Comparison of ENCODE assay signal across 9 cellular contexts in the genomic region with DNA sequence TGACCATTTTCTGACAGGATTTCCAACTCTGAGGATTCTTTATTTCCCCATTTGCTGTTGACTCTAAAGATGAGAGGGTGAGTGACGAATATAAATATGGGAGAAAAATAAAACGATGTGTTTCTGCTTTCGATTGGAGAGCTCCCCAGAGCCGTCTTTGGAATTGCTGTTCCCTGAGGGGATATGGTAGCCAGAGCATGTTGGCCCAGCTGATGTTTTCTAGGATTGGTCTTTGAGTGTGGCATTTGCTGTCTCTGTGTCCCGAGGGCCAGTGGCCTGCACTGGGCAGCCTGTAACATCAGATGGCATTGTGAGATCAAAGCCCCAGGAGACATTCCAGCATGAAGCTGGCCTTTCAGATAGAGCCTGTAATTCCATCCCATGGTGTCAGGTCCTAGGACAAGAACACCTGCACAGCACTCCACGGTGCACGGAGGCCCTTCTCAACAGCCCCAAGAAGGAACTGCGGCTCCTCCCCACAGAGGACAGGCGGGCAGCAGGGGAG. TPM values are rescaled to one million over a fixed set of nuclear protein-coding genes. Genes with fewer than 3 reads are reported as not detected.
A peak's percentile ranks its signal among the peaks of the same experiment; 100 is the strongest.
DNase-seq lines count a peak whose midpoint lies in the region; ATAC-seq and TF ChIP-seq lines count a peak whose summit lies in the region.
"Had no signal": no experiment of that assay in that cellular context is flagged by ENCODE, and none has a peak within 500 bp of the region (broad histone marks: within the 10 kb centered on the region; RNA-seq: fewer than 3 reads in every experiment).

No MANE protein-coding gene starts in this region.

- H4K8ac ChIP-seq in H9 (replicated peaks; ENCODE audit: insufficient read length, low read depth, low read length), result no peak overlapping the region

- POLR2A ChIA-PET in activated CD8-positive, alpha-beta T cell treated with anti-CD3 and anti-CD28 coated beads for 36 hours (lab: Charles Lee), result interaction anchor here (1.4 kb wide), 1 partner anchor 88 kb away, joined by 3 read pairs; the partner anchor contains the start of gene SERINC3
- POLR2A ChIA-PET in activated CD8-positive, alpha-beta T cell treated with anti-CD3 and anti-CD28 coated beads, Interleukin-2, amount 10 ng/mL, durations not matched to agents 7 days and 5 days (lab: Charles Lee), result no interaction called here
- POLR2A ChIA-PET in naive thymus-derived CD4-positive, alpha-beta T cell (lab: Charles Lee), result interaction anchor here (0.7 to 2.6 kb wide), 4 partner anchors 35 to 394 kb away, joined by 3 to 16 read pairs (median 3); partner anchors contain the start of gene FITM2

- H2BK5ac ChIP-seq in H9 (ENCODE audit: insufficient read length, low read length), result no peak overlapping the region

- no peak overlapping the region for H3T11ph ChIP-seq in H9 (ENCODE audit: low read length)

- H3K14ac ChIP-seq in H9 (ENCODE audit: insufficient read depth, low read length), result no peak overlapping the region

- no peaks in the 10 kb centered on the region for H3K27me3 ChIP-seq in fibroblast of lung (ENCODE audit: control insufficient read depth, insufficient read depth, low read length)
- H3K27me3 ChIP-seq in naive thymus-derived CD4-positive, alpha-beta T cell (ENCODE audit: control insufficient read depth in 2 of 2, insufficient read depth in 2 of 2, low read length in 2 of 2), result no peaks in the 10 kb centered on the region
- H3K27me3 ChIP-seq in uterus, result no peaks in the 10 kb centered on the region
- H3K27me3 ChIP-seq in H9 (ENCODE audit: insufficient read depth, low read length), result no peaks in the 10 kb centered on the region

- H3K56ac ChIP-seq in H9 (ENCODE audit: insufficient read length, low read depth, low read length), result no peak overlapping the region

- H3K79me2 ChIP-seq in fibroblast of lung (ENCODE audit: control insufficient read depth, insufficient read depth, low read length), result peaks cover 4% of the 10 kb centered on the region
- H3K79me2 ChIP-seq in H9 (ENCODE audit: insufficient read depth, low read length), result no peaks in the 10 kb centered on the region

- no peaks in the 10 kb centered on the region for H3K9me3 ChIP-seq in fibroblast of lung (ENCODE audit: control insufficient read depth, insufficient read depth, low read depth, low read length)
- H3K9me3 ChIP-seq in naive thymus-derived CD4-positive, alpha-beta T cell (ENCODE audit: control insufficient read depth in 2 of 3, low read length in 3 of 3), result no peaks in the 10 kb centered on the region
- H3K9me3 ChIP-seq in uterus, result no peaks in the 10 kb centered on the region
- H3K9me3 ChIP-seq in H9 (ENCODE audit: control insufficient read depth, low read depth, low read length), result no peaks in the 10 kb centered on the region

- no peak for ATAC-seq in activated CD8-positive, alpha-beta T cell treated with anti-CD3 and anti-CD28 coated beads for 36 hours
- no peak for ATAC-seq in activated CD8-positive, alpha-beta T cell treated with anti-CD3 and anti-CD28 coated beads, Interleukin-2, amount 10 ng/mL, durations not matched to agents 7 days and 5 days
- no peak for ATAC-seq in naive thymus-derived CD4-positive, alpha-beta T cell
- ATAC-seq in HG03521 (IDR thresholded peaks at IDR 0.05; ENCODE audit: unreplicated experiment), result no peak

- peak overlapping the region; percentile 70 for H3K27ac ChIP-seq in fibroblast of lung (ENCODE audit: insufficient read depth, low read length)
- H3K27ac ChIP-seq in naive thymus-derived CD4-positive, alpha-beta T cell (ENCODE audit: low read depth, low read length), result peak overlapping the region; percentile 73
- peak overlapping the region; percentile 84 to 86 for H3K27ac ChIP-seq in uterus
- no peak overlapping the region for H3K27ac ChIP-seq in H9 (ENCODE audit: insufficient read length, low read depth, low read length)

- peaks cover 5% of the 10 kb centered on the region for H3K36me3 ChIP-seq in fibroblast of lung (ENCODE audit: control insufficient read depth, insufficient read depth, low read length)
- H3K36me3 ChIP-seq in naive thymus-derived CD4-positive, alpha-beta T cell (ENCODE audit: control insufficient read depth in 2 of 3, insufficient read depth in 3 of 3, low read length in 3 of 3), result peaks cover 0 to 5% (median 0%) of the 10 kb centered on the region in 3 experiments
- no peaks in the 10 kb centered on the region for H3K36me3 ChIP-seq in uterus

- H3K4me1 ChIP-seq in fibroblast of lung (ENCODE audit: control insufficient read depth, extremely low read depth, insufficient read depth, low read length) (peaks cover 12% of the 10 kb centered on the region), uterus (peaks cover 0 to 6% of the 10 kb centered on the region in 2 donors), H9 (ENCODE audit: insufficient read depth, low read length) (peaks cover 4% of the 10 kb centered on the region; the same call in 1 of the 2 replicates)
- H3K4me1 ChIP-seq in naive thymus-derived CD4-positive, alpha-beta T cell (ENCODE audit: control insufficient read depth in 2 of 2, insufficient read depth in 2 of 2, low read length in 2 of 2), result peaks cover 8 to 20% of the 10 kb centered on the region in 2 donors

- H2BK20ac ChIP-seq in H9 (ENCODE audit: low read depth, low read length, poor library complexity, severe bottlenecking), result no peak overlapping the region

- WGBS in H9 (ENCODE audit: extremely low coverage, insufficient read length, low lambda C conversion rate), result no CpG with 5 or more reads among the region's 9 CpGs

- H2AK5ac ChIP-seq in H9 (ENCODE audit: insufficient read length, low read length), result no peak overlapping the region

- DNase-seq in activated CD8-positive, alpha-beta T cell treated with anti-CD3 and anti-CD28 coated beads for 36 hours, result no peak
- DNase-seq in activated CD8-positive, alpha-beta T cell treated with anti-CD3 and anti-CD28 coated beads, Interleukin-2, amount 10 ng/mL, durations not matched to agents 7 days and 5 days, result no peak
- DNase-seq in fibroblast of lung (ENCODE audit: low read depth in 2 of 2) (no peak), uterus (no peak), GM10266 (ENCODE audit: extremely low spot score) (no peak), H9 (no peak)
- DNase-seq in naive thymus-derived CD4-positive, alpha-beta T cell, result no peak
- DNase-seq: NCI-H1930 had no signal

- H3K4me3 Mint-ChIP-seq in activated CD8-positive, alpha-beta T cell treated with anti-CD3 and anti-CD28 coated beads for 36 hours, result no peak overlapping the region
- H3K4me3 Mint-ChIP-seq in activated CD8-positive, alpha-beta T cell treated with anti-CD3 and anti-CD28 coated beads, Interleukin-2, amount 10 ng/mL, durations not matched to agents 7 days and 5 days, result no peak overlapping the region
- peak overlapping the region in 1 of 10 donors; percentile 6 for H3K4me3 Mint-ChIP-seq in naive thymus-derived CD4-positive, alpha-beta T cell
- H3K4me3 Mint-ChIP-seq in H9, result no peak overlapping the region

- no peaks in the 10 kb centered on the region for H3K36me3 Mint-ChIP-seq in activated CD8-positive, alpha-beta T cell treated with anti-CD3 and anti-CD28 coated beads for 36 hours (ENCODE audit: low read depth)
- peaks cover 4% of the 10 kb centered on the region for H3K36me3 Mint-ChIP-seq in activated CD8-positive, alpha-beta T cell treated with anti-CD3 and anti-CD28 coated beads, Interleukin-2, amount 10 ng/mL, durations not matched to agents 7 days and 5 days (ENCODE audit: low read depth)
- peaks cover under 1 to 8% (median 7%) of the 10 kb centered on the region in 5 donors for H3K36me3 Mint-ChIP-seq in naive thymus-derived CD4-positive, alpha-beta T cell
- peaks cover 3 to 8% (median 5%) of the 10 kb centered on the region in 3 experiments; a peak in 5 of 7 replicates for H3K36me3 Mint-ChIP-seq in H9 (ENCODE audit: insufficient read depth in 1 of 3, low read depth in 3 of 3)

- no peak for TF ChIP-seq POLR2A in uterus (IDR thresholded peaks at IDR 0.05)

- no peaks in the 10 kb centered on the region for H3K79me1 ChIP-seq in H9 (ENCODE audit: insufficient read depth, low read depth, low read length, poor library complexity, severe bottlenecking)

- CTCF ChIA-PET in activated CD8-positive, alpha-beta T cell treated with anti-CD3 and anti-CD28 coated beads for 36 hours (lab: Charles Lee), result interaction anchor here (0.5 to 3.5 kb wide), 23 partner anchors 11 to 832 kb away, joined by 3 to 28 read pairs (median 5); partner anchors contain the start of genes PKIG and SERINC3
- CTCF ChIA-PET in activated CD8-positive, alpha-beta T cell treated with anti-CD3 and anti-CD28 coated beads, Interleukin-2, amount 10 ng/mL, durations not matched to agents 7 days and 5 days (lab: Charles Lee), result interaction anchor here (1.0 to 3.5 kb wide), 14 partner anchors 10 to 392 kb away, joined by 3 to 46 read pairs (median 8); partner anchors contain the start of gene SERINC3
- CTCF ChIA-PET in naive thymus-derived CD4-positive, alpha-beta T cell (lab: Charles Lee), result interaction anchor here (0.6 to 3.3 kb wide), 16 partner anchors 10 to 413 kb away, joined by 3 to 23 read pairs (median 4); partner anchors contain the start of gene ADA

- H3K27me3 Mint-ChIP-seq in activated CD8-positive, alpha-beta T cell treated with anti-CD3 and anti-CD28 coated beads for 36 hours, result no peaks in the 10 kb centered on the region
- no peaks in the 10 kb centered on the region for H3K27me3 Mint-ChIP-seq in activated CD8-positive, alpha-beta T cell treated with anti-CD3 and anti-CD28 coated beads, Interleukin-2, amount 10 ng/mL, durations not matched to agents 7 days and 5 days (ENCODE audit: low read depth)
- no peaks in the 10 kb centered on the region for H3K27me3 Mint-ChIP-seq in naive thymus-derived CD4-positive, alpha-beta T cell
- H3K27me3 Mint-ChIP-seq in H9 (ENCODE audit: low read depth), result peaks cover 9% of the 10 kb centered on the region

- H3K4me3 ChIP-seq in fibroblast of lung (replicated peaks in 1 of 4; ENCODE audit: control extremely low read depth in 1 of 4, insufficient read depth in 1 of 4, low read depth in 3 of 4, low read length in 4 of 4), result no peak overlapping the region
- H3K4me3 ChIP-seq in naive thymus-derived CD4-positive, alpha-beta T cell (ENCODE audit: low read length), result no peak overlapping the region
- no peak overlapping the region for H3K4me3 ChIP-seq in uterus

- H2BK120ac ChIP-seq in H9 (ENCODE audit: low read depth, low read length, poor library complexity, severe bottlenecking), result no peak overlapping the region

- H3K4me2 ChIP-seq in fibroblast of lung (ENCODE audit: extremely low read depth, insufficient read depth, low read length), result peak overlapping the region; percentile 75
- H3K4me2 ChIP-seq in H9 (ENCODE audit: insufficient read depth, insufficient read length, low read length), result no peak overlapping the region

- H3K9me3 Mint-ChIP-seq in activated CD8-positive, alpha-beta T cell treated with anti-CD3 and anti-CD28 coated beads for 36 hours, result no peaks in the 10 kb centered on the region
- H3K9me3 Mint-ChIP-seq in activated CD8-positive, alpha-beta T cell treated with anti-CD3 and anti-CD28 coated beads, Interleukin-2, amount 10 ng/mL, durations not matched to agents 7 days and 5 days (ENCODE audit: insufficient read depth), result no peaks in the 10 kb centered on the region
- H3K9me3 Mint-ChIP-seq in naive thymus-derived CD4-positive, alpha-beta T cell, result peaks cover 0 to 4% (median 0%) of the 10 kb centered on the region in 11 donors
- H3K9me3 Mint-ChIP-seq in H9, result peaks cover 0 to 3% of the 10 kb centered on the region in 2 experiments; a peak in 3 of 5 replicates

- no peak overlapping the region for H3K18ac ChIP-seq in H9 (ENCODE audit: insufficient read length, low read depth, low read length)

- intact Hi-C loops in activated CD8-positive, alpha-beta T cell treated with anti-CD3 and anti-CD28 coated beads for 36 hours (cut with micrococcal nuclease), result no loop called here
- intact Hi-C loops in naive thymus-derived CD4-positive, alpha-beta T cell (cut with micrococcal nuclease), result loop anchor here in 1 of 2 donors (1.0 kb wide), 1 partner anchor 77 kb away; no protein-coding TSS in a partner anchor
- intact Hi-C loops in uterus (cut with DNase I; ENCODE audit: low total_unique reads), result loop anchor here (5.0 kb wide), 1 partner anchor 77 kb away; no protein-coding TSS in a partner anchor

- H3K23me2 ChIP-seq in H9 (ENCODE audit: insufficient read length, low read depth, low read length, poor library complexity, severe bottlenecking), result no peaks in the 10 kb centered on the region

- H4K5ac ChIP-seq in H9 (ENCODE audit: insufficient read length, low read depth, low read length), result no peak overlapping the region

- peaks cover 27% of the 10 kb centered on the region for H3K4me1 Mint-ChIP-seq in activated CD8-positive, alpha-beta T cell treated with anti-CD3 and anti-CD28 coated beads for 36 hours (ENCODE audit: low read depth)
- peaks cover 21% of the 10 kb centered on the region for H3K4me1 Mint-ChIP-seq in activated CD8-positive, alpha-beta T cell treated with anti-CD3 and anti-CD28 coated beads, Interleukin-2, amount 10 ng/mL, durations not matched to agents 7 days and 5 days (ENCODE audit: low read depth)
- peaks cover 14 to 33% (median 20%) of the 10 kb centered on the region in 7 donors for H3K4me1 Mint-ChIP-seq in naive thymus-derived CD4-positive, alpha-beta T cell
- peaks cover 6 to 14% of the 10 kb centered on the region in 2 experiments for H3K4me1 Mint-ChIP-seq in H9

- no peak overlapping the region for H2BK15ac ChIP-seq in H9 (ENCODE audit: low read depth, low read length)

- H3K9ac ChIP-seq in fibroblast of lung (ENCODE audit: insufficient read depth, low read length) (peak overlapping the region; percentile 10), H9 (ENCODE audit: extremely low read depth, insufficient read length, low read length) (no peak overlapping the region)

- H3K23ac ChIP-seq in H9 (ENCODE audit: insufficient read length, low read depth, low read length), result no peak overlapping the region

- no peak for TF ChIP-seq CTCF in activated CD8-positive, alpha-beta T cell treated with anti-CD3 and anti-CD28 coated beads for 36 hours (IDR thresholded peaks at IDR 0.05)
- TF ChIP-seq CTCF in fibroblast of lung (conservative IDR thresholded peaks at IDR 0.05 in 1 of 2, IDR thresholded peaks at IDR 0.05 in 1 of 2; ENCODE audit: low read depth in 1 of 2, low read length in 2 of 2) (no peak), uterus (IDR thresholded peaks at IDR 0.05) (no peak), GM10266 (IDR thresholded peaks at IDR 0.05; ENCODE audit: control insufficient read depth, insufficient read depth, low read depth, missing control alignments) (no peak), H9 (conservative IDR thresholded peaks at IDR 0.05) (no peak)

- no peak overlapping the region for H3K4ac ChIP-seq in H9 (ENCODE audit: low read depth, low read length)

- no peak overlapping the region for H2BK12ac ChIP-seq in H9 (ENCODE audit: insufficient read length, low read depth, low read length)

- H3K27ac Mint-ChIP-seq in activated CD8-positive, alpha-beta T cell treated with anti-CD3 and anti-CD28 coated beads for 36 hours, result peak overlapping the region; percentile 43
- no peak overlapping the region for H3K27ac Mint-ChIP-seq in activated CD8-positive, alpha-beta T cell treated with anti-CD3 and anti-CD28 coated beads, Interleukin-2, amount 10 ng/mL, durations not matched to agents 7 days and 5 days
- H3K27ac Mint-ChIP-seq in naive thymus-derived CD4-positive, alpha-beta T cell, result peak overlapping the region in 7 of 9 donors; percentile 32 to 98 (median 56)
- no peak overlapping the region; a peak in 1 of 7 replicates for H3K27ac Mint-ChIP-seq in H9

- H2AFZ ChIP-seq in fibroblast of lung (ENCODE audit: low read length) (peak overlapping the region; percentile 14), H9 (ENCODE audit: low read length) (no peak overlapping the region)

- H4K20me1 ChIP-seq in fibroblast of lung (ENCODE audit: control insufficient read depth, extremely low read depth, insufficient read depth, low read length) (no peaks in the 10 kb centered on the region), H9 (ENCODE audit: control insufficient read depth, insufficient read depth, insufficient read length) (no peaks in the 10 kb centered on the region)

- no peak overlapping the region for H4K91ac ChIP-seq in H9 (ENCODE audit: insufficient read length, low read depth, low read length)

RNA-seq across cellular contexts. Expression of gene PKIG, which starts 26.7 kb away (rescaled TPM):
- total RNA-seq in activated CD8-positive, alpha-beta T cell treated with anti-CD3 and anti-CD28 coated beads for 36 hours, result 1 to 10 TPM; 4.8 TPM
- 1 to 10 TPM; 2.1 to 2.2 TPM for total RNA-seq in activated CD8-positive, alpha-beta T cell treated with anti-CD3 and anti-CD28 coated beads, Interleukin-2, amount 10 ng/mL, durations not matched to agents 7 days and 5 days
- total RNA-seq in fibroblast of lung (140 and 234 TPM in 2 replicates), uterus (100 to 1,000 TPM in 3 of 4 donors, 10 to 100 TPM in 1; 67.1 to 250 (median 145) TPM), H9 (2021) (23.0 and 27.0 TPM in 2 replicates)
- 132 and 192 TPM in 2 replicates for polyA plus RNA-seq in fibroblast of lung
- polyA plus RNA-seq in fibroblast of lung (2012), result 142 and 224 TPM in 2 replicates
- 109 and 149 TPM in 2 replicates for polyA minus RNA-seq in fibroblast of lung (ENCODE audit: low replicate concordance)
- 1 to 10 TPM; 1.9 to 6.0 (median 2.9) TPM for total RNA-seq in naive thymus-derived CD4-positive, alpha-beta T cell
- polyA plus RNA-seq in naive thymus-derived CD4-positive, alpha-beta T cell, result 1 to 10 TPM; 2.9 to 3.6 TPM

RNA-seq across cellular contexts. Expression of gene ADA, which starts 42.4 kb away (rescaled TPM):
- 10 to 100 TPM; 32.8 to 36.7 TPM for total RNA-seq in activated CD8-positive, alpha-beta T cell treated with anti-CD3 and anti-CD28 coated beads for 36 hours
- total RNA-seq in activated CD8-positive, alpha-beta T cell treated with anti-CD3 and anti-CD28 coated beads, Interleukin-2, amount 10 ng/mL, durations not matched to agents 7 days and 5 days, result 100 to 1,000 TPM; 110 to 112 TPM
- total RNA-seq in fibroblast of lung (5.4 and 6.9 TPM in 2 replicates), uterus (10 to 100 TPM in 1 of 4 donors, 1 to 10 TPM in 2, under 1 TPM in 1; 0.59 to 11.0 (median 4.8) TPM), H9 (2021) (19.2 and 22.0 TPM in 2 replicates)
- polyA plus RNA-seq in fibroblast of lung, result 3.8 and 21.9 TPM in 2 replicates
- 3.6 and 19.5 TPM in 2 replicates for polyA plus RNA-seq in fibroblast of lung (2012)
- polyA minus RNA-seq in fibroblast of lung (ENCODE audit: low replicate concordance), result 2.9 and 6.2 TPM in 2 replicates
- total RNA-seq in naive thymus-derived CD4-positive, alpha-beta T cell, result 100 to 1,000 TPM in 1 of 5 experiments, 10 to 100 TPM in 4; 26.1 to 103 (median 28.2) TPM
- 10 to 100 TPM; 40.8 to 41.1 TPM for polyA plus RNA-seq in naive thymus-derived CD4-positive, alpha-beta T cell

Comparison
In these comparisons a context has a peak if more than half of its experiments do, and no peak if none do; other contexts are left out.
1. H3K27ac Mint-ChIP-seq: peak in activated CD8-positive, alpha-beta T cell treated with anti-CD3 and anti-CD28 coated beads for 36 hours (single experiment) and naive thymus-derived CD4-positive, alpha-beta T cell (7 of 9); none in activated CD8-positive, alpha-beta T cell treated with anti-CD3 and anti-CD28 coated beads, Interleukin-2, amount 10 ng/mL, durations not matched to agents 7 days and 5 days (single experiment) and H9 (0 of 3).